In genomic region chr9:127785933-127786772, GRCh38 we compare ENCODE assay signal across 1 cellular context.
TF ChIP-seq lines count a peak whose summit lies in the region.

TSS of gene CDK9 (plus strand) at chr9:127786034. CDS start at chr9:127786149, 115 bp downstream.

TF ChIP-seq in HepG2, 621 proteins besides CTCF, POLR2A, EP300 and RAD21 (continued from another document and continues in another):
- TF ChIP-seq ZBTB34 (CRISPR knock-in tag; IDR thresholded peaks at IDR 0.05): 0 out of 2 replicates have a peak, but pooled peaks have one; percentile 45
- 0 out of 2 replicates have a peak, but pooled peaks have one; percentile 41 for TF ChIP-seq ZNF446 (CRISPR knock-in tag; IDR thresholded peaks at IDR 0.05)
- TF ChIP-seq NR3C1 (CRISPR knock-in tag; IDR thresholded peaks at IDR 0.05): no peak
- TF ChIP-seq ZNF713 (CRISPR knock-in tag; IDR thresholded peaks at IDR 0.05): 0 out of 2 replicates have a peak, but pooled peaks have one; percentile 65
- TF ChIP-seq ZNF577 (CRISPR knock-in tag; IDR thresholded peaks at IDR 0.05; ENCODE audit: borderline replicate concordance, low read depth): no peak
- TF ChIP-seq RNF2 (conservative IDR thresholded peaks at IDR 0.05; ENCODE audit: low read depth): no peak
- no peak for TF ChIP-seq BATF2 (CRISPR knock-in tag; IDR thresholded peaks at IDR 0.05)
- no peak for TF ChIP-seq ZNF333 (CRISPR knock-in tag; IDR thresholded peaks at IDR 0.05; ENCODE audit: borderline replicate concordance)
- no peak; the same call in 1 of the 2 replicates for TF ChIP-seq ZMYM3 (CRISPR knock-in tag; IDR thresholded peaks at IDR 0.05)
- TF ChIP-seq ZFYVE20 (CRISPR knock-in tag; IDR thresholded peaks at IDR 0.05; ENCODE audit: borderline replicate concordance, low read depth): no peak
- no peak for TF ChIP-seq ZNF367 (CRISPR knock-in tag; IDR thresholded peaks at IDR 0.05; ENCODE audit: borderline replicate concordance)
- TF ChIP-seq ZNF263 (CRISPR knock-in tag; IDR thresholded peaks at IDR 0.05): peak; percentile 68
- TF ChIP-seq CSRNP1 (CRISPR knock-in tag; IDR thresholded peaks at IDR 0.05): 0 out of 2 replicates have a peak, but pooled peaks have one; percentile 52
- no peak for TF ChIP-seq SAFB2 (CRISPR knock-in tag; IDR thresholded peaks at IDR 0.05; ENCODE audit: borderline replicate concordance, low read depth)
- TF ChIP-seq RARA (CRISPR knock-in tag; IDR thresholded peaks at IDR 0.05): no peak
- TF ChIP-seq GABPA (IDR thresholded peaks at IDR 0.05; ENCODE audit: low read depth, low read length): peak; percentile 95
- TF ChIP-seq GABPA (CRISPR knock-in tag; IDR thresholded peaks at IDR 0.05; ENCODE audit: low read depth): peak; percentile 86
- TF ChIP-seq SP4 (CRISPR knock-in tag; IDR thresholded peaks at IDR 0.05): peak; percentile 84
- TF ChIP-seq THAP9 (CRISPR knock-in tag; IDR thresholded peaks at IDR 0.05; ENCODE audit: borderline replicate concordance): peak; percentile 51; the same call in 1 of the 2 replicates
- no peak for TF ChIP-seq THAP7 (CRISPR knock-in tag; IDR thresholded peaks at IDR 0.05)
- no peak for TF ChIP-seq MYPOP (CRISPR knock-in tag; IDR thresholded peaks at IDR 0.05)
- TF ChIP-seq ZNF674 (CRISPR knock-in tag; IDR thresholded peaks at IDR 0.05; ENCODE audit: low read depth): 0 out of 2 replicates have a peak, but pooled peaks have one; percentile 30
- 0 out of 2 replicates have a peak, but pooled peaks have one; percentile 22 for TF ChIP-seq YEATS2 (CRISPR knock-in tag; IDR thresholded peaks at IDR 0.05; ENCODE audit: borderline replicate concordance)
- TF ChIP-seq ZNF660 (CRISPR knock-in tag; IDR thresholded peaks at IDR 0.05; ENCODE audit: borderline replicate concordance, low read depth): no peak
- TF ChIP-seq NKX3-1 (CRISPR knock-in tag; IDR thresholded peaks at IDR 0.05): peak; percentile 69; the same call in 1 of the 2 replicates
- peak; percentile 7 for TF ChIP-seq TAF15 (IDR thresholded peaks at IDR 0.05; ENCODE audit: low read depth, low read length, poor library complexity, severe bottlenecking)
- no peak for TF ChIP-seq HBP1 (CRISPR knock-in tag; IDR thresholded peaks at IDR 0.05; ENCODE audit: low read depth)
- TF ChIP-seq SIN3B (IDR thresholded peaks at IDR 0.05; ENCODE audit: low read length): no peak
- 0 out of 2 replicates have a peak, but pooled peaks have one; percentile 31 for TF ChIP-seq ZBTB38 (CRISPR knock-in tag; IDR thresholded peaks at IDR 0.05)
- TF ChIP-seq GMEB1 (CRISPR knock-in tag; IDR thresholded peaks at IDR 0.05; ENCODE audit: borderline replicate concordance): 0 out of 2 replicates have a peak, but pooled peaks have one; percentile 34
- no peak; the same call in 1 of the 2 replicates for TF ChIP-seq TFDP1 (CRISPR knock-in tag; IDR thresholded peaks at IDR 0.05; ENCODE audit: borderline replicate concordance)
- TF ChIP-seq ZNF614 (CRISPR knock-in tag; IDR thresholded peaks at IDR 0.05; ENCODE audit: borderline replicate concordance): no peak
- peak in 1 of 2 experiments; percentile 57; a peak in 1 of 4 replicates for TF ChIP-seq HMGXB4 (CRISPR knock-in tag; IDR thresholded peaks at IDR 0.05; ENCODE audit: borderline replicate concordance in 1 of 2, low read depth in 1 of 2)
- no peak for TF ChIP-seq ZNF775 (CRISPR knock-in tag; IDR thresholded peaks at IDR 0.05; ENCODE audit: borderline replicate concordance)
- 0 out of 2 replicates have a peak, but pooled peaks have one; percentile 16 for TF ChIP-seq IKZF5 (CRISPR knock-in tag; IDR thresholded peaks at IDR 0.05)
- no peak for TF ChIP-seq ZNF615 (CRISPR knock-in tag; IDR thresholded peaks at IDR 0.05; ENCODE audit: borderline replicate concordance)
- TF ChIP-seq MLX (CRISPR knock-in tag; IDR thresholded peaks at IDR 0.05): no peak
- no peak for TF ChIP-seq CBX1 (IDR thresholded peaks at IDR 0.05; ENCODE audit: low read depth)
- TF ChIP-seq ZNF207 (IDR thresholded peaks at IDR 0.05; ENCODE audit: borderline replicate concordance): no peak
- no peak for TF ChIP-seq RBAK (CRISPR knock-in tag; IDR thresholded peaks at IDR 0.05)
- TF ChIP-seq TRAFD1 (CRISPR knock-in tag; IDR thresholded peaks at IDR 0.05; ENCODE audit: borderline replicate concordance): peak; percentile 58; the same call in 1 of the 2 replicates
- peak; percentile 75; the same call in 1 of the 2 replicates for TF ChIP-seq ISX (CRISPR knock-in tag; conservative IDR thresholded peaks at IDR 0.05)
